ENCODE assay signal across 18 cellular contexts in genomic region chr15:81612631-81613030, GRCh38.
DNase-seq lines count a peak whose midpoint lies in the region; ATAC-seq and TF ChIP-seq lines count a peak whose summit lies in the region.
"Had no signal": no experiment of that assay in that cellular context is flagged by ENCODE, and none has a peak within 500 bp of the region (broad histone marks: within the 10 kb centered on the region; RNA-seq: fewer than 3 reads in every experiment).

No MANE protein-coding gene starts in this region.

- H3K36me3 ChIP-seq in WERI-Rb-1 (no peaks in the 10 kb centered on the region), right atrium auricular region (no peaks in the 10 kb centered on the region)
- H3K36me3 ChIP-seq: BLaER1 had no signal

- ATAC-seq in GM18505 (IDR thresholded peaks at IDR 0.05; ENCODE audit: unreplicated experiment) = no peak
- no peak for ATAC-seq in left colon
- ATAC-seq: CD8-positive, alpha-beta T cell; Panc1 had no signal

- DNase-seq in activated CD4-positive, alpha-beta T cell treated with anti-CD3 and anti-CD28 coated beads, Interleukin-2, amount 10 ng/mL, durations not matched to agents 24 days and 14 days = peak; percentile 41
- no peak for DNase-seq in activated CD4-positive, alpha-beta T cell treated with anti-CD3 and anti-CD28 coated beads for 48 hours
- DNase-seq in WERI-Rb-1 (no peak), iPS-NIHi11 (ENCODE audit: low spot score) (peak; percentile 23), right atrium auricular region (ENCODE audit: low spot score) (no peak), left colon (no peak)
- DNase-seq: CD8-positive, alpha-beta T cell; GF-D8; HCEC 1CT; KBM-7; NCI-H1436; NCI-H2029; NCI-H510A; NCI-H774 had no signal

- no peaks in the 10 kb centered on the region for H3K4me1 ChIP-seq in right atrium auricular region
- H3K4me1 ChIP-seq: BLaER1 had no signal

- H3K27me3 ChIP-seq in WERI-Rb-1 (ENCODE audit: insufficient read depth, low read depth, severe bottlenecking) = no peaks in the 10 kb centered on the region
- H3K27me3 ChIP-seq in right atrium auricular region = no peaks in the 10 kb centered on the region
- H3K27me3 ChIP-seq: BLaER1 had no signal

- H3K36me3 Mint-ChIP-seq in activated CD4-positive, alpha-beta T cell treated with anti-CD3 and anti-CD28 coated beads, Interleukin-2, amount 10 ng/mL, durations not matched to agents 24 days and 14 days (ENCODE audit: low read depth) = no peaks in the 10 kb centered on the region
- H3K36me3 Mint-ChIP-seq: CD8-positive, alpha-beta T cell had no signal

- no peak for TF ChIP-seq POLR2A in GM18505 (IDR thresholded peaks at IDR 0.05; ENCODE audit: borderline replicate concordance, extremely low read depth, insufficient read depth, insufficient read length)

- TF ChIP-seq CTCF in WERI-Rb-1 (IDR thresholded peaks at IDR 0.05; ENCODE audit: low read depth, low read length) (0 out of 2 replicates have a peak, but pooled peaks have one; percentile 3), right atrium auricular region (IDR thresholded peaks at IDR 0.05) (no peak)

- H3K4me3 Mint-ChIP-seq in activated CD4-positive, alpha-beta T cell treated with anti-CD3 and anti-CD28 coated beads, Interleukin-2, amount 10 ng/mL, durations not matched to agents 24 days and 14 days = no peak overlapping the region
- H3K4me3 Mint-ChIP-seq: CD8-positive, alpha-beta T cell had no signal

- H3K4me3 ChIP-seq in WERI-Rb-1 (ENCODE audit: low read depth, low read length) = no peak overlapping the region
- H3K4me3 ChIP-seq in right atrium auricular region = no peak overlapping the region
- H3K4me3 ChIP-seq: BLaER1, SK-N-MC had no signal

- no peaks in the 10 kb centered on the region for H3K9me3 Mint-ChIP-seq in activated CD4-positive, alpha-beta T cell treated with anti-CD3 and anti-CD28 coated beads, Interleukin-2, amount 10 ng/mL, durations not matched to agents 24 days and 14 days
- H3K9me3 Mint-ChIP-seq: CD8-positive, alpha-beta T cell had no signal

- peaks cover 7% of the 10 kb centered on the region for H3K27me3 Mint-ChIP-seq in activated CD4-positive, alpha-beta T cell treated with anti-CD3 and anti-CD28 coated beads, Interleukin-2, amount 10 ng/mL, durations not matched to agents 24 days and 14 days

- H3K4me1 Mint-ChIP-seq in activated CD4-positive, alpha-beta T cell treated with anti-CD3 and anti-CD28 coated beads, Interleukin-2, amount 10 ng/mL, durations not matched to agents 24 days and 14 days = no peaks in the 10 kb centered on the region

- H3K9me3 ChIP-seq in WERI-Rb-1 (ENCODE audit: severe bottlenecking) (no peaks in the 10 kb centered on the region), right atrium auricular region (no peaks in the 10 kb centered on the region)
- H3K9me3 ChIP-seq: BLaER1 had no signal

- no peak overlapping the region for H3K27ac Mint-ChIP-seq in activated CD4-positive, alpha-beta T cell treated with anti-CD3 and anti-CD28 coated beads, Interleukin-2, amount 10 ng/mL, durations not matched to agents 24 days and 14 days
- H3K27ac Mint-ChIP-seq: CD8-positive, alpha-beta T cell had no signal

- H3K27ac ChIP-seq in WERI-Rb-1 (no peak overlapping the region), right atrium auricular region (no peak overlapping the region)
- H3K27ac ChIP-seq: BLaER1, SK-N-MC had no signal

- intact Hi-C loops in activated CD4-positive, alpha-beta T cell treated with anti-CD3 and anti-CD28 coated beads, Interleukin-2, amount 10 ng/mL, durations not matched to agents 24 days and 14 days (cut with micrococcal nuclease) = no loop called here
- intact Hi-C loops in left colon (cut with DNase I, micrococcal nuclease) = no loop called here

Comparison
In these comparisons a context has a peak if more than half of its experiments do, and no peak if none do; other contexts are left out.
1. DNase-seq: peak in activated CD4-positive, alpha-beta T cell treated with anti-CD3 and anti-CD28 coated beads, Interleukin-2, amount 10 ng/mL, durations not matched to agents 24 days and 14 days (single experiment) and iPS-NIHi11 (single experiment); none in activated CD4-positive, alpha-beta T cell treated with anti-CD3 and anti-CD28 coated beads for 48 hours (single experiment), WERI-Rb-1 (single experiment), right atrium auricular region (single experiment) and left colon (0 of 2).